ENCODE assay signal across 22 cellular contexts in genomic region chr12:122228092-122228491, GRCh38. TPM values are rescaled to one million over a fixed set of nuclear protein-coding genes. Genes with fewer than 3 reads are reported as not detected.
DNase-seq lines count a peak whose midpoint lies in the region; ATAC-seq and TF ChIP-seq lines count a peak whose summit lies in the region.
"Had no signal": no experiment of that assay in that cellular context is flagged by ENCODE, and none has a peak within 500 bp of the region (broad histone marks: within the 10 kb centered on the region; RNA-seq: fewer than 3 reads in every experiment).

No MANE protein-coding gene starts in this region.

- H2BK15ac ChIP-seq in mesenchymal stem cell (ENCODE audit: low read depth, poor library complexity, severe bottlenecking), result no peak overlapping the region

- no peaks in the 10 kb centered on the region for H3K9me3 Mint-ChIP-seq in CD4-positive, alpha-beta T cell
- no peaks in the 10 kb centered on the region for H3K9me3 Mint-ChIP-seq in activated CD4-positive, alpha-beta memory T cell treated with anti-CD3 and anti-CD28 coated beads for 36 hours
- H3K9me3 Mint-ChIP-seq in memory B cell, result no peaks in the 10 kb centered on the region

- no peak overlapping the region for H3K4me2 ChIP-seq in mesenchymal stem cell (ENCODE audit: low read length, poor library complexity, severe bottlenecking)
- H3K4me2 ChIP-seq: PC-9 had no signal

- no peak overlapping the region for H3K14ac ChIP-seq in mesenchymal stem cell (ENCODE audit: low read length in 2 of 2)

- no peak overlapping the region for H3K4me3 ChIP-seq in mesenchymal stem cell (ENCODE audit: insufficient read depth in 1 of 2, low read depth in 1 of 2, low read length in 2 of 2)
- H3K4me3 ChIP-seq: breast epithelium, GM12878, GM23248, lower lobe of right lung, PC-9, upper lobe of right lung had no signal

- no peak for TF ChIP-seq CTCF in CD4-positive, alpha-beta T cell (IDR thresholded peaks at IDR 0.05)

- H3K27ac ChIP-seq in CD4-positive, alpha-beta T cell (ENCODE audit: low read depth, low read length), result no peak overlapping the region
- H3K27ac ChIP-seq in mesenchymal stem cell (ENCODE audit: low read length, poor library complexity, severe bottlenecking), result no peak overlapping the region
- H3K27ac ChIP-seq: breast epithelium, GM23248, lower lobe of right lung, PC-9, upper lobe of right lung had no signal

- H3K36me3 ChIP-seq in mesenchymal stem cell (ENCODE audit: control insufficient read depth in 1 of 2, insufficient read depth in 2 of 2, low read depth in 1 of 2, low read length in 2 of 2), result peaks cover 30 to 66% of the 10 kb centered on the region in 2 experiments
- H3K36me3 ChIP-seq: breast epithelium had no signal

- POLR2A ChIA-PET in CD4-positive, alpha-beta T cell (lab: Charles Lee), result interaction anchor here (3.6 to 7.6 kb wide), 2 partner anchors 17 to 39 kb away, joined by 49 to 123 read pairs; partner anchors contain the start of gene VPS33A
- POLR2A ChIA-PET in activated CD4-positive, alpha-beta memory T cell treated with anti-CD3 and anti-CD28 coated beads for 36 hours (lab: Charles Lee), result no interaction called here

- peaks cover 34% of the 10 kb centered on the region for H3K4me1 Mint-ChIP-seq in CD4-positive, alpha-beta T cell (ENCODE audit: low read depth)
- H3K4me1 Mint-ChIP-seq in activated CD4-positive, alpha-beta memory T cell treated with anti-CD3 and anti-CD28 coated beads for 36 hours (ENCODE audit: low read depth), result peaks cover 33% of the 10 kb centered on the region
- peaks cover 8% of the 10 kb centered on the region for H3K4me1 Mint-ChIP-seq in memory B cell

- H2AK5ac ChIP-seq in mesenchymal stem cell (ENCODE audit: low read length, severe bottlenecking), result no peak overlapping the region

- CTCF ChIA-PET in CD4-positive, alpha-beta T cell (lab: Charles Lee), result interaction anchor here (3.4 kb wide), 1 partner anchor 38 kb away, joined by 24 read pairs; the partner anchor contains the start of gene VPS33A
- CTCF ChIA-PET in activated CD4-positive, alpha-beta memory T cell treated with anti-CD3 and anti-CD28 coated beads for 36 hours (lab: Charles Lee), result interaction anchor here (1.4 kb wide), 1 partner anchor 12 kb away, joined by 3 read pairs; no protein-coding TSS in a partner anchor

- no peaks in the 10 kb centered on the region for H3K27me3 ChIP-seq in CD4-positive, alpha-beta T cell (ENCODE audit: control insufficient read depth, insufficient read depth, low read length)
- no peaks in the 10 kb centered on the region for H3K27me3 ChIP-seq in mesenchymal stem cell (ENCODE audit: control insufficient read depth in 1 of 2, insufficient read depth in 1 of 2, low read length in 2 of 2)
- H3K27me3 ChIP-seq: breast epithelium, upper lobe of right lung had no signal

- no peaks in the 10 kb centered on the region for H3K27me3 Mint-ChIP-seq in CD4-positive, alpha-beta T cell
- H3K27me3 Mint-ChIP-seq in activated CD4-positive, alpha-beta memory T cell treated with anti-CD3 and anti-CD28 coated beads for 36 hours, result no peaks in the 10 kb centered on the region
- H3K27me3 Mint-ChIP-seq in memory B cell, result no peaks in the 10 kb centered on the region

- ATAC-seq in CD4-positive, alpha-beta T cell (ENCODE audit: poor library complexity), result no peak
- no peak for ATAC-seq in memory B cell (ENCODE audit: low read depth)
- no peak for ATAC-seq in HG02884 (IDR thresholded peaks at IDR 0.05; ENCODE audit: unreplicated experiment)
- ATAC-seq: GM12878, lower lobe of right lung, upper lobe of right lung had no signal

- H2BK5ac ChIP-seq in mesenchymal stem cell (ENCODE audit: low read depth, low read length, poor library complexity, severe bottlenecking), result no peak overlapping the region

- no peak overlapping the region for H3K9ac ChIP-seq in mesenchymal stem cell (ENCODE audit: low read length)
- H3K9ac ChIP-seq: GM23248 had no signal

- intact Hi-C loops in CD4-positive, alpha-beta T cell (cut with DNase I, micrococcal nuclease), result loop anchor here in 1 of 2 experiments (1.0 to 5.0 kb wide), 4 partner anchors 37 to 744 kb away; partner anchors contain the start of genes DENR, KNTC1 and RSRC2
- intact Hi-C loops in activated CD4-positive, alpha-beta memory T cell treated with anti-CD3 and anti-CD28 coated beads for 36 hours (cut with micrococcal nuclease), result loop anchor here (10.0 kb wide), 1 partner anchor 433 kb away; the partner anchor contains the start of gene RHOF

- H3K23ac ChIP-seq in mesenchymal stem cell (ENCODE audit: low read length in 2 of 2), result no peak overlapping the region

- no peak overlapping the region for H2BK12ac ChIP-seq in mesenchymal stem cell (ENCODE audit: low read length in 2 of 2)

- H3K4ac ChIP-seq in mesenchymal stem cell (ENCODE audit: low read depth in 1 of 2, low read length in 2 of 2), result no peak overlapping the region

- peak overlapping the region; percentile 62 for H3K4me3 Mint-ChIP-seq in CD4-positive, alpha-beta T cell
- peak overlapping the region; percentile 35 for H3K4me3 Mint-ChIP-seq in activated CD4-positive, alpha-beta memory T cell treated with anti-CD3 and anti-CD28 coated beads for 36 hours
- H3K4me3 Mint-ChIP-seq in memory B cell, result peak overlapping the region; percentile 11

- H4K91ac ChIP-seq in mesenchymal stem cell (ENCODE audit: low read length), result no peak overlapping the region

- DNase-seq in NCI-H748 treated with DMSO at 0.1 percent for 48 hours (lab: John Stamatoyannopoulos, UW), result peak; percentile 5
- DNase-seq in NCI-H748 (lab: John Stamatoyannopoulos, UW; ENCODE audit: unreplicated experiment), result no peak
- no peak for DNase-seq in CD4-positive, alpha-beta T cell
- DNase-seq in activated CD4-positive, alpha-beta memory T cell treated with anti-CD3 and anti-CD28 coated beads for 36 hours, result no peak
- DNase-seq in memory B cell (ENCODE audit: low spot score in 2 of 2), result no peak
- no peak for DNase-seq in mesenteric fat pad (ENCODE audit: low spot score)
- no peak for DNase-seq in mesenchymal stem cell
- DNase-seq: 8988T, C1 segment of cervical spinal cord, cortex of kidney, GM23248, Kasumi-1, NCI-H526 treated with DMSO at 0.1 percent for 48 hours, PC-9, upper lobe of right lung had no signal

- peaks cover 8% of the 10 kb centered on the region for H3K79me1 ChIP-seq in mesenchymal stem cell (replicated peaks; ENCODE audit: low read length, poor library complexity, severe bottlenecking)

- H4K8ac ChIP-seq in mesenchymal stem cell (ENCODE audit: low read length), result no peak overlapping the region

- H2BK120ac ChIP-seq in mesenchymal stem cell (ENCODE audit: low read depth, low read length), result no peak overlapping the region

- peaks cover 17% of the 10 kb centered on the region for H3K4me1 ChIP-seq in mesenchymal stem cell (ENCODE audit: control insufficient read depth, insufficient read depth, low read depth, low read length)

- no peak overlapping the region for H3K18ac ChIP-seq in mesenchymal stem cell (ENCODE audit: low read depth in 1 of 2, low read length in 2 of 2)

- H3K27ac Mint-ChIP-seq in CD4-positive, alpha-beta T cell, result no peak overlapping the region
- no peak overlapping the region for H3K27ac Mint-ChIP-seq in activated CD4-positive, alpha-beta memory T cell treated with anti-CD3 and anti-CD28 coated beads for 36 hours
- H3K27ac Mint-ChIP-seq in memory B cell, result no peak overlapping the region

- 95% methylated on average over 5 of the region's 5 CpGs for WGBS in mesenchymal stem cell

- no peaks in the 10 kb centered on the region for H3K9me3 ChIP-seq in CD4-positive, alpha-beta T cell (ENCODE audit: control insufficient read depth, low read length)
- no peaks in the 10 kb centered on the region for H3K9me3 ChIP-seq in mesenchymal stem cell (ENCODE audit: control insufficient read depth, low read length)
- H3K9me3 ChIP-seq: breast epithelium, lower lobe of right lung, upper lobe of right lung had no signal

- H2AFZ ChIP-seq in mesenchymal stem cell (ENCODE audit: low read depth, low read length), result no peak overlapping the region
- H2AFZ ChIP-seq: GM23248, PC-9 had no signal

- H3K36me3 Mint-ChIP-seq in CD4-positive, alpha-beta T cell (ENCODE audit: low read depth), result peaks cover 58% of the 10 kb centered on the region
- H3K36me3 Mint-ChIP-seq in activated CD4-positive, alpha-beta memory T cell treated with anti-CD3 and anti-CD28 coated beads for 36 hours, result peaks cover 25% of the 10 kb centered on the region
- peaks cover 10% of the 10 kb centered on the region for H3K36me3 Mint-ChIP-seq in memory B cell

RNA-seq across cellular contexts. Expression of gene DIABLO, which starts 2.2 kb away (rescaled TPM):
- total RNA-seq in CD4-positive, alpha-beta T cell, result 10 to 100 TPM; 90.3 to 91.3 TPM
- 10 to 100 TPM; 51.8 to 52.0 TPM for total RNA-seq in activated CD4-positive, alpha-beta memory T cell treated with anti-CD3 and anti-CD28 coated beads for 36 hours
- total RNA-seq in mesenteric fat pad, result 29.8 TPM
- 56.4 TPM for polyA plus RNA-seq in mesenchymal stem cell (2013, experiment 1 of 2)
- polyA plus RNA-seq in mesenchymal stem cell (2013, experiment 2 of 2), result 56.0 TPM

RNA-seq across cellular contexts. Expression of gene B3GNT4, which starts 24.6 kb away (rescaled TPM):
- total RNA-seq in CD4-positive, alpha-beta T cell, result not detected
- 1 to 10 TPM; 2.3 to 3.6 TPM for total RNA-seq in activated CD4-positive, alpha-beta memory T cell treated with anti-CD3 and anti-CD28 coated beads for 36 hours
- not detected for total RNA-seq in mesenteric fat pad
- polyA plus RNA-seq in mesenchymal stem cell (2013, experiment 1 of 2), result 0.03 TPM
- 0.01 TPM for polyA plus RNA-seq in mesenchymal stem cell (2013, experiment 2 of 2)
- total RNA-seq: GM12878, skeletal muscle tissue had no signal

RNA-seq across cellular contexts. Expression of gene VPS33A, which starts 38.2 kb away (rescaled TPM):
- 10 to 100 TPM; 12.0 to 14.2 TPM for total RNA-seq in CD4-positive, alpha-beta T cell
- 10 to 100 TPM; 24.2 to 24.6 TPM for total RNA-seq in activated CD4-positive, alpha-beta memory T cell treated with anti-CD3 and anti-CD28 coated beads for 36 hours
- total RNA-seq in mesenteric fat pad, result 15.2 TPM
- 21.8 TPM for polyA plus RNA-seq in mesenchymal stem cell (2013, experiment 1 of 2)
- 21.4 TPM for polyA plus RNA-seq in mesenchymal stem cell (2013, experiment 2 of 2)

RNA-seq across cellular contexts. Expression of gene LRRC43, which starts 45.2 kb away (rescaled TPM):
- not detected for total RNA-seq in CD4-positive, alpha-beta T cell
- under 1 TPM; 0.41 to 0.76 TPM for total RNA-seq in activated CD4-positive, alpha-beta memory T cell treated with anti-CD3 and anti-CD28 coated beads for 36 hours
- total RNA-seq in mesenteric fat pad, result 1.1 TPM
- polyA plus RNA-seq in mesenchymal stem cell (2013, experiment 1 of 2), result 2.2 TPM
- 2.1 TPM for polyA plus RNA-seq in mesenchymal stem cell (2013, experiment 2 of 2)
- total RNA-seq: SK-MEL-5, skeletal muscle tissue, upper lobe of right lung had no signal
- polyA plus RNA-seq: GM12878 had no signal

RNA-seq across cellular contexts. Expression of gene IL31, which starts 54.1 kb away (rescaled TPM):
- total RNA-seq in CD4-positive, alpha-beta T cell, result not detected
- total RNA-seq in activated CD4-positive, alpha-beta memory T cell treated with anti-CD3 and anti-CD28 coated beads for 36 hours, result 1 to 10 TPM; 3.8 to 4.0 TPM
- not detected for total RNA-seq in mesenteric fat pad
- not detected for polyA plus RNA-seq in mesenchymal stem cell (2013, experiment 1 of 2)
- polyA plus RNA-seq in mesenchymal stem cell (2013, experiment 2 of 2), result not detected
- total RNA-seq: breast epithelium, GM12878, GM23248, lower lobe of right lung, PC-9, posterior vena cava, SK-MEL-5, skeletal muscle tissue, upper lobe of right lung had no signal
- polyA plus RNA-seq: GM12878, GM23248 had no signal

Comparison
In these comparisons a context has a peak if more than half of its experiments do, and no peak if none do; other contexts are left out.
1. H3K4me3 Mint-ChIP-seq: peak in every context shown above with its lines; median percentile 62 in CD4-positive, alpha-beta T cell; 35 in activated CD4-positive, alpha-beta memory T cell treated with anti-CD3 and anti-CD28 coated beads for 36 hours; 11 in memory B cell.